8 cellular contexts compared by ENCODE assay signal in genomic region chr5:68215208-68215887, GRCh38. TPM values are rescaled to one million over a fixed set of nuclear protein-coding genes. Genes with fewer than 3 reads are reported as not detected.
DNase-seq lines count a peak whose midpoint lies in the region; ATAC-seq and TF ChIP-seq lines count a peak whose summit lies in the region.

Gene PIK3R1 (plus strand): TSS chr5:68215756. CDS start chr5:68226676, 10,920 bp downstream.

- H3K4me1 Mint-ChIP-seq in activated B cell treated with CpG ODN at 0.5 μM for 24 hours, result peaks cover 43% of the 10 kb centered on the region

- H3K27me3 ChIP-seq in spleen (replicated peaks in 1 of 7), result no peaks in the 10 kb centered on the region

- H3K27ac ChIP-seq in spleen, result peak within 1 kb of the TSS; percentile 91 to 99 (median 98)

- peak within 1 kb of the TSS; percentile 96 to 99 for H3K4me3 ChIP-seq in cardiac fibroblast (replicated peaks in 1 of 2; ENCODE audit: low read depth in 2 of 2, low read length in 2 of 2)
- H3K4me3 ChIP-seq in spleen, result peak within 1 kb of the TSS; percentile 73 to 99 (median 93)

- peaks cover 0 to 3% (median 0%) of the 10 kb centered on the region in 6 donors for H3K36me3 ChIP-seq in spleen

- peaks cover 8% of the 10 kb centered on the region for H3K36me3 Mint-ChIP-seq in activated B cell treated with CpG ODN at 0.5 μM for 24 hours (ENCODE audit: low read depth)

- no peak for TF ChIP-seq CTCF in activated B cell treated with CpG ODN at 0.5 μM for 24 hours (IDR thresholded peaks at IDR 0.05)
- TF ChIP-seq CTCF in cardiac fibroblast (IDR thresholded peaks at IDR 0.05; ENCODE audit: low read depth, low read length), result peak; percentile 57
- peak; percentile 30 to 76 (median 63) for TF ChIP-seq CTCF in spleen (IDR thresholded peaks at IDR 0.05 in 8 of 11, conservative IDR thresholded peaks at IDR 0.05 in 3 of 11)

- peak within 1 kb of the TSS; percentile 95 for H3K4me3 Mint-ChIP-seq in activated B cell treated with CpG ODN at 0.5 μM for 24 hours

- CTCF ChIA-PET in activated B cell treated with CpG ODN at 0.5 μM for 24 hours (lab: Charles Lee), result interaction anchor here (0.6 to 4.3 kb wide), 10 partner anchors 16 to 969 kb away, joined by 3 to 24 read pairs (median 4); no protein-coding TSS in a partner anchor

- H3K9me3 Mint-ChIP-seq in activated B cell treated with CpG ODN at 0.5 μM for 24 hours, result peaks cover 6% of the 10 kb centered on the region

- intact Hi-C loops in activated B cell treated with CpG ODN at 0.5 μM for 24 hours (cut with micrococcal nuclease) (loop anchor here (1.0 kb wide), 4 partner anchors 18 to 219 kb away; no protein-coding TSS in a partner anchor), spleen (cut with DNase I; ENCODE audit: low total_unique reads) (no loop called here)

- WGBS in spleen, 5 donors, result 0 to 1% (median 1%) methylated on average over 31 to 76 of the region's 76 CpGs

- ATAC-seq in GM19035 (IDR thresholded peaks at IDR 0.05; ENCODE audit: unreplicated experiment) (peak; percentile 81), HG03342 (IDR thresholded peaks at IDR 0.05; ENCODE audit: unreplicated experiment) (peak; percentile 80), activated B cell treated with CpG ODN at 0.5 μM for 24 hours (ENCODE audit: low read depth) (peak; percentile 83)

- H3K9me3 ChIP-seq in spleen, result peaks cover 0 to 16% (median 11%) of the 10 kb centered on the region in 8 donors

- peaks cover 22 to 49% (median 45%) of the 10 kb centered on the region in 6 donors for H3K4me1 ChIP-seq in spleen

- DNase-seq in AG20443 (ENCODE audit: low spot score), result peak; percentile 98
- peak; percentile 93 for DNase-seq in NCI-H345 (lab: John Stamatoyannopoulos, UW)
- DNase-seq in activated B cell treated with CpG ODN at 0.5 μM for 24 hours, result peak; percentile 96
- DNase-seq in cardiac fibroblast (ENCODE audit: low read depth in 2 of 2), result peak; percentile 90 to 98
- DNase-seq in inferior parietal cortex (ENCODE audit: extremely low spot score), result peak; percentile 85
- peak; percentile 99 for DNase-seq in spleen

- H3K27ac Mint-ChIP-seq in activated B cell treated with CpG ODN at 0.5 μM for 24 hours, result peak within 1 kb of the TSS; percentile 96

- peak in 2 of 3 donors; percentile 61 to 64 for TF ChIP-seq POLR2A in spleen (IDR thresholded peaks at IDR 0.05)

- no peaks in the 10 kb centered on the region for H3K27me3 Mint-ChIP-seq in activated B cell treated with CpG ODN at 0.5 μM for 24 hours

- POLR2A ChIA-PET in activated B cell treated with CpG ODN at 0.5 μM for 24 hours (lab: Charles Lee), result interaction anchor here (0.6 to 4.2 kb wide), 35 partner anchors 9 to 1034 kb away, joined by 3 to 51 read pairs (median 4); partner anchors contain the start of gene CD180

RNA-seq across cellular contexts. Expression of gene PIK3R1, which starts in this region (rescaled TPM):
- total RNA-seq in activated B cell treated with CpG ODN at 0.5 μM for 24 hours (45.5 and 52.2 TPM in 2 replicates), spleen (100 to 1,000 TPM in 5 of 7 donors, 10 to 100 TPM in 2; 72.7 to 200 (median 123) TPM)
- polyA plus RNA-seq in spleen, result 10 to 100 TPM in 1 of 3 donors, 1 to 10 TPM in 2; 4.9 to 15.1 (median 7.6) TPM

Comparison
In these comparisons a context has a peak if more than half of its experiments do, and no peak if none do; other contexts are left out.
1. Peak in every context shown above with its lines: DNase-seq, ATAC-seq, H3K4me3 ChIP-seq and H3K27ac ChIP-seq.